1 cellular context compared by ENCODE assay signal in the genomic region with DNA sequence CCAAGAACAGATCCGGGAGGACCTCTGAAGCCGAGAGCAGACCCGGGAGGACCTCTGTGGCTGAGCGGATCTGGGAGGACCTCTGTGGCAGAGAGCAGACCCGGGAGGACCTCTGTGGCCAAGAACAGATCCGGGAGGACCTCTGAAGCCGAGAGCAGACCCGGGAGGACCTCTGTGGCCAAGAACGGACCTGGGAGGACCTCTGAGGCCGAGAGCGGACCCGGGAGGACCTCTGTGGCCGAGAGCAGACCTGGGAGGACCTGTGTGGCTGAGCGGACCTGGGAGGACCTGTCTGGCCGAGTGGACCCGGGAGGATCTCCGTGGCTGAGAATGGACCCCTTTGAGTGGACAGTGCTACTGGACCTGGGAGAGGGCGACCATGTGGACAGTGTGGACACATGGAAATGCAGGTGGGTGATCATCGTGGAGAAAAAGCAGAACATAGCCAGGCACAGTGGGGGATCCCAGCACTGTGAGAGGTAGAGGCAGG. TPM values are rescaled to one million over a fixed set of nuclear protein-coding genes. Genes with fewer than 3 reads are reported as not detected.
"Had no signal": no experiment of that assay in that cellular context is flagged by ENCODE, and none has a peak within 500 bp of the region (broad histone marks: within the 10 kb centered on the region; RNA-seq: fewer than 3 reads in every experiment).

No MANE protein-coding gene starts in this region.

RNA-seq across cellular contexts. Expression of a gene that starts 16.1 kb away (rescaled TPM):
- total RNA-seq: endothelial cell of umbilical vein had no signal
- polyA plus RNA-seq: endothelial cell of umbilical vein had no signal
